ENCODE assay signal across 15 cellular contexts in the genomic region with DNA sequence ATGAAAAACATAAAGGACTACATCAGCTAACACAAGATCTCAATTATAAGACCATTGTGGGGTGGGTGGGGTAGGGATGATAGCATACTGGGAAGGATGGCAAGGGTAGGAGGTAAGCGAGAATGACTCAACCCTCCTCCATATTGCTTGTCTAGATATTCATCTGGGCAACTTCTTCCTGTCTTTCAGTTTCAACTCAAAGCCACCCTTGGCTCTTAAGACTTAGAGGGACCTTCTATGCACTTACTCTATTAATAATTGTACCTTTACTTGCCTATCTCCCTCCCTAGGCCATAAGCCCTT.
DNase-seq lines count a peak whose midpoint lies in the region; ATAC-seq and FAIRE-seq lines count a peak whose summit lies in the region.
"Had no signal": no experiment of that assay in that cellular context is flagged by ENCODE, and none has a peak within 500 bp of the region (broad histone marks: within the 10 kb centered on the region; RNA-seq: fewer than 3 reads in every experiment).

No MANE protein-coding gene starts in this region.

- H3K9me3 ChIP-seq in small intestine (ENCODE audit: control insufficient read depth, low read depth) = no peaks in the 10 kb centered on the region
- H3K9me3 ChIP-seq: MG63 had no signal

- no peaks in the 10 kb centered on the region for H3K36me3 Mint-ChIP-seq in activated T-helper 17 cell treated with anti-CD3 and anti-CD28 coated beads, Interleukin-2, amount 50 U/mL, for 72 hours (ENCODE audit: low read depth)

- no peak for FAIRE-seq in small intestine (lab: Jason Lieb, UNC)

- intact Hi-C loops in Right ventricle myocardium inferior (cut with DNase I) = no loop called here

- no peak overlapping the region for H3K27ac ChIP-seq in small intestine (ENCODE audit: low read depth in 1 of 2, low read length in 1 of 2)
- H3K27ac ChIP-seq: parathyroid adenoma had no signal

- H3K4me3 ChIP-seq in small intestine (ENCODE audit: low read depth in 1 of 2, low read length in 2 of 2) = no peak overlapping the region
- H3K4me3 ChIP-seq: MG63 had no signal

- 75 to 94% (median 81%) methylated on average over 1 of the region's 1 CpG for WGBS in small intestine, 3 donors

- H3K4me3 Mint-ChIP-seq in activated T-helper 17 cell treated with anti-CD3 and anti-CD28 coated beads, Interleukin-2, amount 50 U/mL, for 72 hours = peak overlapping the region; percentile 32
- H3K4me3 Mint-ChIP-seq: mesothelial cell of epicardium, T-helper 17 cell had no signal

- peak; percentile 38 for ATAC-seq in GM21390 (IDR thresholded peaks at IDR 0.05; ENCODE audit: unreplicated experiment)
- ATAC-seq in HG03354 (IDR thresholded peaks at IDR 0.05; ENCODE audit: poor library complexity, severe bottlenecking, unreplicated experiment) = peak; percentile 26
- ATAC-seq in activated T-helper 17 cell treated with anti-CD3 and anti-CD28 coated beads, Interleukin-2, amount 50 U/mL, for 72 hours (replicated peaks) = peak; percentile 82
- no peak for ATAC-seq in HG03439 (IDR thresholded peaks at IDR 0.05; ENCODE audit: unreplicated experiment)
- no peak for ATAC-seq in Right ventricle myocardium inferior
- ATAC-seq in GM19397 (IDR thresholded peaks at IDR 0.05; ENCODE audit: unreplicated experiment) = no peak
- ATAC-seq: Panc1 had no signal

- no peaks in the 10 kb centered on the region for H3K27me3 Mint-ChIP-seq in activated T-helper 17 cell treated with anti-CD3 and anti-CD28 coated beads, Interleukin-2, amount 50 U/mL, for 72 hours
- H3K27me3 Mint-ChIP-seq: T-helper 17 cell had no signal

- H3K36me3 ChIP-seq in small intestine (ENCODE audit: control insufficient read depth in 2 of 2, insufficient read depth in 2 of 2, low read length in 2 of 2) = no peaks in the 10 kb centered on the region
- H3K36me3 ChIP-seq: MG63 had no signal

- no peaks in the 10 kb centered on the region for H3K27me3 ChIP-seq in small intestine (ENCODE audit: control insufficient read depth in 2 of 2, insufficient read depth in 2 of 2, low read length in 2 of 2)
- H3K27me3 ChIP-seq: MG63 had no signal

- peak; percentile 25 for DNase-seq in CMK (ENCODE audit: low read depth)
- no peak for DNase-seq in Right ventricle myocardium inferior (ENCODE audit: missing footprints)
- no peak for DNase-seq in small intestine
- DNase-seq: cortex of kidney, GOT3, T-helper 17 cell had no signal

- H3K9me3 Mint-ChIP-seq in activated T-helper 17 cell treated with anti-CD3 and anti-CD28 coated beads, Interleukin-2, amount 50 U/mL, for 72 hours = no peaks in the 10 kb centered on the region
- H3K9me3 Mint-ChIP-seq: mesothelial cell of epicardium had no signal

- no peak overlapping the region for H3K27ac Mint-ChIP-seq in activated T-helper 17 cell treated with anti-CD3 and anti-CD28 coated beads, Interleukin-2, amount 50 U/mL, for 72 hours
- H3K27ac Mint-ChIP-seq: T-helper 17 cell had no signal

- peaks cover 4% of the 10 kb centered on the region for H3K4me1 Mint-ChIP-seq in activated T-helper 17 cell treated with anti-CD3 and anti-CD28 coated beads, Interleukin-2, amount 50 U/mL, for 72 hours

- H3K4me1 ChIP-seq in small intestine (ENCODE audit: control insufficient read depth in 2 of 2, insufficient read depth in 1 of 2, low read depth in 1 of 2, low read length in 1 of 2) = no peaks in the 10 kb centered on the region
- H3K4me1 ChIP-seq: parathyroid adenoma had no signal

Comparison
In these comparisons a context has a peak if more than half of its experiments do, and no peak if none do; other contexts are left out.
1. ATAC-seq: peak in GM21390 (single experiment), HG03354 (single experiment) and activated T-helper 17 cell treated with anti-CD3 and anti-CD28 coated beads, Interleukin-2, amount 50 U/mL, for 72 hours (single experiment); none in HG03439 (single experiment), Right ventricle myocardium inferior (single experiment) and GM19397 (single experiment).